1 cellular context compared by ENCODE assay signal in genomic region chr7:100247152-100247757, GRCh38.
TF ChIP-seq lines count a peak whose summit lies in the region.

No MANE protein-coding gene starts in this region.

TF ChIP-seq in HEK293, 187 proteins besides CTCF, POLR2A, EP300 and RAD21 (continued from another document and continues in another):
- TF ChIP-seq INSM2 (tag by site-specific recombination; IDR thresholded peaks at IDR 0.05) (peak; percentile 88), ZNF37A (tag by site-specific recombination; IDR thresholded peaks at IDR 0.05) (no peak), ZNF623 (tag by site-specific recombination; IDR thresholded peaks at IDR 0.05) (no peak), ZNF639 (tag by site-specific recombination; IDR thresholded peaks at IDR 0.05) (peak; percentile 71; the same call in 1 of the 2 replicates), ZBTB10 (tag by site-specific recombination; IDR thresholded peaks at IDR 0.05) (0 out of 2 replicates have a peak, but pooled peaks have one; percentile 31), PATZ1 (tag by site-specific recombination; IDR thresholded peaks at IDR 0.05) (peak; percentile 90), ZNF610 (tag by site-specific recombination; IDR thresholded peaks at IDR 0.05; ENCODE audit: borderline replicate concordance) (no peak), SCRT2 (tag by site-specific recombination; IDR thresholded peaks at IDR 0.05) (peak; percentile 89), ZNF692 (tag by site-specific recombination; IDR thresholded peaks at IDR 0.05) (peak; percentile 81), SP2 (tag by site-specific recombination; IDR thresholded peaks at IDR 0.05) (no peak), ZBTB17 (tag by site-specific recombination; IDR thresholded peaks at IDR 0.05) (peak; percentile 95), BCL11A (tag by site-specific recombination; IDR thresholded peaks at IDR 0.05; ENCODE audit: low read depth) (peak; percentile 73; the same call in 1 of the 2 replicates), ZNF596 (tag by site-specific recombination; IDR thresholded peaks at IDR 0.05) (0 out of 2 replicates have a peak, but pooled peaks have one; percentile 46), BCL11B (tag by site-specific recombination; IDR thresholded peaks at IDR 0.05; ENCODE audit: low read depth) (no peak), PRDM2 (tag by site-specific recombination; IDR thresholded peaks at IDR 0.05; ENCODE audit: borderline replicate concordance) (no peak), ZNF544 (tag by site-specific recombination; IDR thresholded peaks at IDR 0.05) (no peak), ZNF629 (tag by site-specific recombination; IDR thresholded peaks at IDR 0.05) (peak; percentile 90), ZNF501 (tag by site-specific recombination; IDR thresholded peaks at IDR 0.05) (peak; percentile 84), ZNF223 (tag by site-specific recombination; IDR thresholded peaks at IDR 0.05) (peak; percentile 94), ZNF211 (tag by site-specific recombination; IDR thresholded peaks at IDR 0.05; ENCODE audit: low read depth) (no peak), PRDM10 (tag by site-specific recombination; IDR thresholded peaks at IDR 0.05) (peak; percentile 61; the same call in 1 of the 2 replicates), TSHZ1 (tag by site-specific recombination; IDR thresholded peaks at IDR 0.05; ENCODE audit: borderline replicate concordance) (peak; percentile 48; the same call in 1 of the 2 replicates), KLF10 (tag by site-specific recombination; IDR thresholded peaks at IDR 0.05) (peak; percentile 94), ZNF184 (tag by site-specific recombination; IDR thresholded peaks at IDR 0.05) (peak; percentile 77; the same call in 1 of the 2 replicates), ZNF362 (tag by site-specific recombination; IDR thresholded peaks at IDR 0.05) (no peak), KLF8 (tag by site-specific recombination; IDR thresholded peaks at IDR 0.05) (peak; percentile 87), ZNF580 (tag by site-specific recombination; IDR thresholded peaks at IDR 0.05) (peak; percentile 60; the same call in 1 of the 2 replicates)
